In the genomic region with DNA sequence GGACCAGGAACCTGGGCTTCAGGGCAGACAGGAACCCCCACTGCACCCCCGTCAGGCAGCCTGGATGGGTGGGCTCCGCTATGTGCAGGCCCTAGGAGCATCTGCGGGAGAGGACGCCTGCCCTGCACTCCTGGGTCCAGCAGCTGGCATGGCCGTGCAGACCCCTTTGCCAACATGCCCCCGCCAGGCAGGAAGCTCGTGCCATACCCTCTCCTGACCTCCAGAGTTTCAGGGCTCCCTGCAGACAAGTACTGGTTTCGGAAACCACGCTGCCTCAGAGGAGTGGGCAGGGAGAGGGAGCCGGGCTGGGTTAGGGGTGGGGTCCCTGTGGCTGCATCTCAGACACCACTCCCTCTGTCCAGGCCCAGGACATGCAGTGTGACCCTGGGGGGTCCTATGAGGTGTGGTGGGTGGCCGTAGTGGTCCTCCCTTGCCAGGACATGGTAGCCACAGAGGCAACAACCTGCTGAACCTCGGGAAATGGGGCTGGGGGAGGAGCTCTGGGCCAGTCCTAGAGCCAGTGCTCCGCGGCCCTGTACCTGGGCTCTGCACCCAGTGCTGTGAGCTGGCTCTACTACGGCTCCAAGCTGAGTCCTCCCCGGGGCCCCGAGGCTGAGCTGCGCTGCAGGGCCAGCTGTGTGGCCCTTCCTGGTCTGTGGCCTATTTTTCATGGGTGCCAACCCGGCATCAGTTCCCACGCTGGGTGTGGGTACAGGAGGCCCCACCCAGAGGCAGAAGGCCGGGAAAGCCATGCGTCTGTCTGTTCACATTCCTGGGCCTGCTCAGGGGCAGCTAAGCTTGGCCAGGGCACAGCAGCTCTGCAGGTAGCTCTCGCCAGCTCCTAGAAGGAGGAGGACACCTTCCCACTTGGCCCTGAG, we compare ENCODE assay signal across 18 cellular contexts. TPM values are rescaled to one million over a fixed set of nuclear protein-coding genes. Genes with fewer than 3 reads are reported as not detected.
DNase-seq lines count a peak whose midpoint lies in the region; ATAC-seq, FAIRE-seq and TF ChIP-seq lines count a peak whose summit lies in the region.
"Had no signal": no experiment of that assay in that cellular context is flagged by ENCODE, and none has a peak within 500 bp of the region (broad histone marks: within the 10 kb centered on the region; RNA-seq: fewer than 3 reads in every experiment).

No MANE protein-coding gene starts in this region.

- in situ Hi-C loops in GM23248 (cut with MboI): no loop called here

- WGBS in GM23248 (ENCODE audit: low coverage in 1 of 2, low lambda C conversion rate in 2 of 2, missing lambda C conversion rate in 2 of 2), 2 experiments: 76 to 83% methylated on average over 19 to 22 of the region's 23 CpGs
- WGBS in mesendoderm (ENCODE audit: extremely low coverage, insufficient coverage, low lambda C conversion rate): no CpG with 5 or more reads among the region's 23 CpGs

- peaks cover 4% of the 10 kb centered on the region for H3K36me3 Mint-ChIP-seq in astrocyte (ENCODE audit: low read depth, unreplicated experiment)
- H3K36me3 Mint-ChIP-seq: IgD-negative memory B cell had no signal

- H2AFZ ChIP-seq in ACC112 (ENCODE audit: low read length, unreplicated experiment): no peak overlapping the region
- H2AFZ ChIP-seq in GM23248: no peak overlapping the region
- no peak overlapping the region for H2AFZ ChIP-seq in astrocyte (ENCODE audit: low read depth, low read length)

- no peak overlapping the region for H4K8ac ChIP-seq in mesendoderm (ENCODE audit: low read depth, low read length)

- no peak overlapping the region for H3K27ac Mint-ChIP-seq in astrocyte (ENCODE audit: unreplicated experiment)
- H3K27ac Mint-ChIP-seq: IgD-negative memory B cell had no signal

- no peak overlapping the region for H2BK5ac ChIP-seq in mesendoderm (ENCODE audit: low read length)

- H3K4me1 ChIP-seq in ACC112 (ENCODE audit: control insufficient read depth, insufficient read depth, low read length, unreplicated experiment): peaks cover 7% of the 10 kb centered on the region
- H3K4me1 ChIP-seq in GM23248 (ENCODE audit: insufficient read depth): 0 out of 2 replicates have a peak, but pooled peaks cover 9% of the 10 kb centered on the region
- peaks cover 23% of the 10 kb centered on the region for H3K4me1 ChIP-seq in astrocyte (ENCODE audit: insufficient read depth, low read length)
- no peaks in the 10 kb centered on the region for H3K4me1 ChIP-seq in mesendoderm (ENCODE audit: control insufficient read depth, low read depth, low read length)

- H4K20me1 ChIP-seq in GM23248 (ENCODE audit: insufficient read depth) (no peaks in the 10 kb centered on the region), astrocyte (ENCODE audit: insufficient read depth, low read length) (peaks cover 6% of the 10 kb centered on the region)

- no peak for FAIRE-seq in astrocyte (lab: Jason Lieb, UNC)

- H3K27me3 ChIP-seq in ACC112 (ENCODE audit: insufficient read depth, low read length) (no peaks in the 10 kb centered on the region), GM23248 (replicated peaks; ENCODE audit: insufficient read depth) (no peaks in the 10 kb centered on the region), astrocyte (ENCODE audit: insufficient read depth, low read length) (no peaks in the 10 kb centered on the region), mesendoderm (ENCODE audit: insufficient read depth, low read length, poor library complexity) (no peaks in the 10 kb centered on the region)
- H3K27me3 ChIP-seq: ovary had no signal

- H4K5ac ChIP-seq in mesendoderm (ENCODE audit: low read length): no peak overlapping the region

- H3K9me3 Mint-ChIP-seq in astrocyte (ENCODE audit: unreplicated experiment): no peaks in the 10 kb centered on the region
- H3K9me3 Mint-ChIP-seq: activated T-cell treated with anti-CD3 and anti-CD28 coated beads, Interleukin-2, amount 50 U/mL, for 4 hours; IgD-negative memory B cell had no signal

- H3K9ac ChIP-seq in GM23248 (no peak overlapping the region), astrocyte (ENCODE audit: low read length) (peak overlapping the region; percentile 83), mesendoderm (ENCODE audit: low read length) (no peak overlapping the region)

- H3F3A ChIP-seq in GM23248 (ENCODE audit: insufficient read depth): no peaks in the 10 kb centered on the region

- H3K4me1 Mint-ChIP-seq in astrocyte (ENCODE audit: low read depth, unreplicated experiment): no peaks in the 10 kb centered on the region
- H3K4me1 Mint-ChIP-seq: IgD-negative memory B cell had no signal

- H2BK120ac ChIP-seq in mesendoderm (ENCODE audit: low read depth, low read length): no peak overlapping the region

- H3K27me3 Mint-ChIP-seq in astrocyte (ENCODE audit: low read depth, unreplicated experiment): peaks cover 15% of the 10 kb centered on the region

- peak overlapping the region; percentile 62 for H3K56ac ChIP-seq in mesendoderm (ENCODE audit: low read length)

- no peak overlapping the region for H3K23ac ChIP-seq in mesendoderm (ENCODE audit: low read length)

- TF ChIP-seq CTCF in astrocyte (IDR thresholded peaks at IDR 0.05; ENCODE audit: insufficient read depth, low read depth, low read length): no peak

- H3K27ac ChIP-seq in ACC112 (ENCODE audit: low read depth, low read length) (no peak overlapping the region), GM23248 (no peak overlapping the region), astrocyte (ENCODE audit: low read depth, low read length) (no peak overlapping the region), mesendoderm (ENCODE audit: low read depth, low read length) (no peak overlapping the region)
- H3K27ac ChIP-seq: ovary had no signal

- no peaks in the 10 kb centered on the region for H3K36me3 ChIP-seq in ACC112 (ENCODE audit: insufficient read depth, low read length)
- no peaks in the 10 kb centered on the region for H3K36me3 ChIP-seq in GM23248 (ENCODE audit: low read depth)
- no peaks in the 10 kb centered on the region for H3K36me3 ChIP-seq in astrocyte (ENCODE audit: insufficient read depth, low read length)
- no peaks in the 10 kb centered on the region for H3K36me3 ChIP-seq in mesendoderm (ENCODE audit: control insufficient read depth, insufficient read depth, low read length)
- H3K36me3 ChIP-seq: ovary had no signal

- H3K4me3 ChIP-seq in ACC112 (ENCODE audit: low read depth, low read length): peak overlapping the region; percentile 89
- no peak overlapping the region for H3K4me3 ChIP-seq in GM23248
- no peak overlapping the region for H3K4me3 ChIP-seq in astrocyte (ENCODE audit: insufficient read depth, low read depth, low read length)
- H3K4me3 ChIP-seq in mesendoderm (ENCODE audit: low read length): no peak overlapping the region

- H3K9me2 ChIP-seq in GM23248 (ENCODE audit: insufficient read depth): no peaks in the 10 kb centered on the region

- H3K9me3 ChIP-seq in GM23248 (ENCODE audit: low read depth) (no peaks in the 10 kb centered on the region), astrocyte (ENCODE audit: insufficient read depth, low read depth, low read length) (no peaks in the 10 kb centered on the region)
- H3K9me3 ChIP-seq: ovary, Peyer's patch had no signal

- H3K79me2 ChIP-seq in ACC112 (ENCODE audit: control insufficient read depth, insufficient read depth, low read length, unreplicated experiment) (no peaks in the 10 kb centered on the region), GM23248 (ENCODE audit: insufficient read depth) (no peaks in the 10 kb centered on the region), astrocyte (ENCODE audit: insufficient read depth, low read length) (no peaks in the 10 kb centered on the region), mesendoderm (ENCODE audit: control insufficient read depth, insufficient read depth, low read length) (no peaks in the 10 kb centered on the region)

- no peaks in the 10 kb centered on the region for H3K79me1 ChIP-seq in mesendoderm (ENCODE audit: low read length)

- no peak overlapping the region for H3K18ac ChIP-seq in mesendoderm (ENCODE audit: low read length)

- H2BK15ac ChIP-seq in mesendoderm (replicated peaks; ENCODE audit: low read depth): no peak overlapping the region

- ATAC-seq in GM19035 (IDR thresholded peaks at IDR 0.05; ENCODE audit: unreplicated experiment) (no peak), HG03457 (IDR thresholded peaks at IDR 0.05; ENCODE audit: unreplicated experiment) (no peak)

- no peak overlapping the region for H2AK5ac ChIP-seq in mesendoderm (ENCODE audit: low read length)

- DNase-seq in GM23248 (no peak), astrocyte (ENCODE audit: low read depth) (no peak), mesendoderm (no peak), NCI-H2029 (lab: John Stamatoyannopoulos, UW) (no peak), AG08396 (ENCODE audit: low spot score) (no peak)
- DNase-seq: midbrain, NCI-H1417 treated with DMSO at 0.1 percent for 48 hours, NCI-H510A treated with DMSO at 0.1 percent for 48 hours had no signal

- no peak overlapping the region for H3K4me3 Mint-ChIP-seq in astrocyte (ENCODE audit: unreplicated experiment)

- no peak overlapping the region for H3K4ac ChIP-seq in mesendoderm (ENCODE audit: low read depth, low read length)

- H3K4me2 ChIP-seq in GM23248 (ENCODE audit: unreplicated experiment) (peak overlapping the region; percentile 77), astrocyte (ENCODE audit: low read length) (peak overlapping the region; percentile 99), mesendoderm (ENCODE audit: low read length) (no peak overlapping the region)

RNA-seq across cellular contexts. Expression of a gene that starts 1.4 kb away (rescaled TPM):
- total RNA-seq in GM23248 (2014; rRNA removed; shearing (Covaris generic)): 1.4 and 2.1 TPM in 2 replicates
- 1.7 and 2.5 TPM in 2 replicates for polyA plus RNA-seq in GM23248 (2016; fragmentation: Nextera tagmentation; extraction: Ambion mirVana)
- total RNA-seq in astrocyte: 2.1 and 2.4 TPM in 2 replicates
- polyA plus RNA-seq in mesendoderm (2013, experiment 1 of 2): 0.20 TPM
- 0.28 TPM for polyA plus RNA-seq in mesendoderm (2013, experiment 2 of 2)
- total RNA-seq: temporal lobe had no signal

RNA-seq across cellular contexts. Expression of a gene that starts 7.3 kb away (rescaled TPM):
- total RNA-seq in GM23248 (2014; rRNA removed; shearing (Covaris generic)): 19.2 and 23.3 TPM in 2 replicates
- 4.7 and 5.5 TPM in 2 replicates for polyA plus RNA-seq in GM23248 (2016; fragmentation: Nextera tagmentation; extraction: Ambion mirVana)
- 25.6 and 25.9 TPM in 2 replicates for total RNA-seq in astrocyte
- 10.4 TPM for polyA plus RNA-seq in mesendoderm (2013, experiment 1 of 2)
- polyA plus RNA-seq in mesendoderm (2013, experiment 2 of 2): 10.3 TPM

RNA-seq across cellular contexts. Expression of a gene that starts 8.6 kb away (rescaled TPM):
- total RNA-seq in GM23248 (2014; rRNA removed; shearing (Covaris generic)): 66.4 and 67.3 TPM in 2 replicates
- 64.0 and 65.0 TPM in 2 replicates for polyA plus RNA-seq in GM23248 (2016; fragmentation: Nextera tagmentation; extraction: Ambion mirVana)
- 83.7 and 91.4 TPM in 2 replicates for total RNA-seq in astrocyte
- polyA plus RNA-seq in mesendoderm (2013, experiment 1 of 2): 80.8 TPM
- 79.8 TPM for polyA plus RNA-seq in mesendoderm (2013, experiment 2 of 2)

RNA-seq across cellular contexts. Expression of a gene that starts 14.2 kb away (rescaled TPM):
- not detected in 2 replicates for total RNA-seq in GM23248 (2014; rRNA removed; shearing (Covaris generic))
- 0.45 and 0.61 TPM in 2 replicates for polyA plus RNA-seq in GM23248 (2016; fragmentation: Nextera tagmentation; extraction: Ambion mirVana)
- total RNA-seq in astrocyte: 0.20 TPM in 1 of 2 replicates, not detected in the other
- polyA plus RNA-seq in mesendoderm (2013, experiment 1 of 2): not detected
- polyA plus RNA-seq in mesendoderm (2013, experiment 2 of 2): not detected
- total RNA-seq: activated T-cell treated with anti-CD3 and anti-CD28 coated beads, Interleukin-2, amount 50 U/mL, for 4 hours; T-helper 1 cell treated with Interleukin-12 subunit alpha and Interleukin-12 subunit beta and Interleukin-4 antibody, amounts not matched to agents 30 ng/mL and 1 ng/mL, for 36 hours had no signal
- polyA plus RNA-seq: BJ, IgD-negative memory B cell had no signal

RNA-seq across cellular contexts. Expression of a gene that starts 32.2 kb away (rescaled TPM):
- 3.1 and 7.6 TPM in 2 replicates for total RNA-seq in GM23248 (2014; rRNA removed; shearing (Covaris generic))
- 3.7 and 4.1 TPM in 2 replicates for polyA plus RNA-seq in GM23248 (2016; fragmentation: Nextera tagmentation; extraction: Ambion mirVana)
- 149 and 169 TPM in 2 replicates for total RNA-seq in astrocyte
- 0.27 TPM for polyA plus RNA-seq in mesendoderm (2013, experiment 1 of 2)
- 0.34 TPM for polyA plus RNA-seq in mesendoderm (2013, experiment 2 of 2)
- polyA plus RNA-seq: IgD-negative memory B cell had no signal
